18 cellular contexts compared by ENCODE assay signal in genomic region chr11:19220903-19221682, GRCh38. TPM values are rescaled to one million over a fixed set of nuclear protein-coding genes. Genes with fewer than 3 reads are reported as not detected.
DNase-seq lines count a peak whose midpoint lies in the region; ATAC-seq and TF ChIP-seq lines count a peak whose summit lies in the region.
"Had no signal": no experiment of that assay in that cellular context is flagged by ENCODE, and none has a peak within 500 bp of the region (broad histone marks: within the 10 kb centered on the region; RNA-seq: fewer than 3 reads in every experiment).

No MANE protein-coding gene starts in this region.

- TF ChIP-seq CTCF in brain (conservative IDR thresholded peaks at IDR 0.05), result no peak
- no peak for TF ChIP-seq CTCF in left ventricle myocardium inferior (IDR thresholded peaks at IDR 0.05; ENCODE audit: borderline replicate concordance)

- H3K4me3 ChIP-seq in left ventricle myocardium inferior, result no peak overlapping the region
- H3K4me3 ChIP-seq: K562, skin epidermis had no signal

- peaks cover 4% of the 10 kb centered on the region for H3K9me3 ChIP-seq in left ventricle myocardium inferior (replicated peaks)

- DNase-seq in DMS79 treated with DMSO at 0.1 percent for 48 hours (lab: John Stamatoyannopoulos, UW) (peak; percentile 70), left ventricle myocardium inferior (no peak), pons (ENCODE audit: low spot score) (peak; percentile 20), dedifferentiated amniotic fluid mesenchymal stem cell (ENCODE audit: extremely low spot score) (no peak)
- DNase-seq in activated CD4-positive, CD25-positive, alpha-beta regulatory T cell treated with anti-CD3 and anti-CD28 coated beads, Interleukin-2, amount 50 U/mL, for 72 hours, result no peak
- DNase-seq: activated gamma-delta T cell treated with Interleukin-2 at 50 U/mL for 16 hours; NCI-H1105 treated with DMSO at 0.1 percent for 48 hours; stimulated activated naive CD8-positive, alpha-beta T cell treated with anti-CD3 and anti-CD28 coated beads, Interleukin-15, amount 100 ng/mL, for 72 hours; WERI-Rb-1 had no signal

- no peaks in the 10 kb centered on the region for H3K27me3 ChIP-seq in left ventricle myocardium inferior (ENCODE audit: low read depth)

- peaks cover 0 to 3% (median 0%) of the 10 kb centered on the region in 5 experiments for H3K9me3 Mint-ChIP-seq in brain
- H3K9me3 Mint-ChIP-seq: stimulated activated naive CD8-positive, alpha-beta T cell treated with anti-CD3 and anti-CD28 coated beads, Interleukin-15, amount 100 ng/mL, for 72 hours had no signal

- peak overlapping the region in 3 of 5 experiments; percentile 10 to 76 (median 14) for H3K27ac Mint-ChIP-seq in brain
- H3K27ac Mint-ChIP-seq: stimulated activated naive CD8-positive, alpha-beta T cell treated with anti-CD3 and anti-CD28 coated beads, Interleukin-15, amount 100 ng/mL, for 72 hours had no signal

- ATAC-seq in HG02571 (IDR thresholded peaks at IDR 0.05; ENCODE audit: unreplicated experiment) (no peak), HG02852 (IDR thresholded peaks at IDR 0.05; ENCODE audit: unreplicated experiment) (no peak)
- ATAC-seq: K562; stimulated activated naive CD8-positive, alpha-beta T cell treated with anti-CD3 and anti-CD28 coated beads, Interleukin-15, amount 100 ng/mL, for 72 hours had no signal

- peak overlapping the region; percentile 65 for H3K27ac ChIP-seq in left ventricle myocardium inferior (replicated peaks)
- H3K27ac ChIP-seq: WERI-Rb-1 had no signal

- peaks cover 52% of the 10 kb centered on the region for H3K4me1 ChIP-seq in left ventricle myocardium inferior

- peaks cover 27% of the 10 kb centered on the region for H3K4me1 Mint-ChIP-seq in brain
- H3K4me1 Mint-ChIP-seq: stimulated activated naive CD8-positive, alpha-beta T cell treated with anti-CD3 and anti-CD28 coated beads, Interleukin-15, amount 100 ng/mL, for 72 hours had no signal

- no peaks in the 10 kb centered on the region for H3K36me3 ChIP-seq in left ventricle myocardium inferior

- H3K4me3 Mint-ChIP-seq in brain, result no peak overlapping the region
- H3K4me3 Mint-ChIP-seq: stimulated activated naive CD8-positive, alpha-beta T cell treated with anti-CD3 and anti-CD28 coated beads, Interleukin-15, amount 100 ng/mL, for 72 hours had no signal

- H3K36me3 Mint-ChIP-seq in brain, result peaks cover 11% of the 10 kb centered on the region

- H3K27me3 Mint-ChIP-seq in brain, result peaks cover 6% of the 10 kb centered on the region
- H3K27me3 Mint-ChIP-seq: stimulated activated naive CD8-positive, alpha-beta T cell treated with anti-CD3 and anti-CD28 coated beads, Interleukin-15, amount 100 ng/mL, for 72 hours had no signal

- intact Hi-C loops in left ventricle myocardium inferior (cut with micrococcal nuclease), result no loop called here

RNA-seq across cellular contexts. Expression of gene CSRP3, which starts 19.3 kb away (rescaled TPM):
- polyA plus RNA-seq in brain (ENCODE audit: insufficient read depth, low read depth, low replicate concordance), result not detected
- total RNA-seq in left ventricle myocardium inferior, result 2,290 TPM
- total RNA-seq: activated CD8-positive, alpha-beta memory T cell treated with anti-CD3 and anti-CD28 coated beads for 36 hours; H4; OCI-LY7 had no signal
- polyA plus RNA-seq: K562, neural cell had no signal

RNA-seq across cellular contexts. Expression of gene E2F8, which starts 19.7 kb away (rescaled TPM):
- polyA plus RNA-seq in brain (ENCODE audit: insufficient read depth, low read depth, low replicate concordance), result 1.5 TPM
- total RNA-seq in left ventricle myocardium inferior, result 3.6 TPM

Comparison
In these comparisons a context has a peak if more than half of its experiments do, and no peak if none do; other contexts are left out.
1. DNase-seq: peak in DMS79 treated with DMSO at 0.1 percent for 48 hours (single experiment) and pons (single experiment); none in left ventricle myocardium inferior (single experiment), activated CD4-positive, CD25-positive, alpha-beta regulatory T cell treated with anti-CD3 and anti-CD28 coated beads, Interleukin-2, amount 50 U/mL, for 72 hours (single experiment) and dedifferentiated amniotic fluid mesenchymal stem cell (single experiment).